ENCODE assay signal across 10 cellular contexts in the genomic region with DNA sequence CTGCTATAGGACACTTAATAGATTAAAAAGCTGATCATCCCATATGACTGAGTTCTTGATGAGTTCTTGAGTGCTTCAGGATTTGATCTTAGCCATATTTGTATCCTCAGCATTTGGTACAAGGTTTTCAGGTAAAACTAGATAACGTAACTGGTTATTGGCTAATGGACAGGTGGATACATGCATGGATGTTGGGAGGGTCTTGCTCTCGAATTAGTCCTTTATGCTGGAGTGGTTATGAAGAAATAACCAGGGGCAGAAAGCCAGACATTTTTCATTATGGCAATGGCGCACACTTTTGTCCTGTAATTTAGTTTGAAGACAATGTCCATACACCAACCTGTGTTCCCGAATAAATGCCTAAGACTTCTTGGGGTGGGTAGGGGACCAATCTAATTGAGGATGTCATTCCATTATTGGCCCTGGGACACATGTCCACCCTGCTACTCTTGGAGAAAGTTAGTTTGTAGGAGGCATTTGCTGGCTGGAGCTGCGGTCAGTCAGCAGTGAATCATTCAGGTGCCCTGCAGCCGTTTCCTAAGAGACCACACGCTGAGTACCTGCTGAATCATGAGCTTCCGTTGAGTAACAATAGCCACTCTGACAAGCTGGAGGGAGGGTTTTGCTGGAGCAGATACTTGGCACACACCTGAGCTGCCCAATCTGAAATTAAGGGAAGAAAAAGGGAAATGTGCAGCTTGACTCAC.
DNase-seq lines count a peak whose midpoint lies in the region; ATAC-seq, FAIRE-seq and TF ChIP-seq lines count a peak whose summit lies in the region.
"Had no signal": no experiment of that assay in that cellular context is flagged by ENCODE, and none has a peak within 500 bp of the region (broad histone marks: within the 10 kb centered on the region; RNA-seq: fewer than 3 reads in every experiment).

No MANE protein-coding gene starts in this region.

- peak; percentile 98 for DNase-seq in HPDE6-E6E7 (ENCODE audit: extremely low spot score)
- DNase-seq in NCI-H748 treated with DMSO at 0.1 percent for 48 hours (lab: John Stamatoyannopoulos, UW), result peak; percentile 95
- peak; percentile 85 for DNase-seq in endodermal cell
- DNase-seq in pancreas, result peak in 4 of 6 donors; percentile 48 to 78 (median 60)
- DNase-seq in epidermal melanocyte (ENCODE audit: insufficient read length, low spot score), result no peak
- DNase-seq in vagina (ENCODE audit: extremely low spot score in 2 of 2), result no peak
- DNase-seq in activated T-helper 1 cell treated with anti-CD3 and anti-CD28 coated beads, Interleukin-12 subunit alpha, Interleukin-12 subunit beta, Interleukin-2, Interleukin-4 antibody, amounts not matched to agents 30 ng/mL and 10 ng/mL and 1 ng/mL, durations not matched to agents 14 hours and 24 hours and 36 hours (ENCODE audit: low spot score), result no peak
- no peak for DNase-seq in effector memory CD8-positive, alpha-beta T cell
- DNase-seq: activated CD4-positive, alpha-beta T cell treated with anti-CD3 and anti-CD28 coated beads, Interleukin-2, amount 50 U/mL, for 48 hours; activated naive CD8-positive, alpha-beta T cell treated with anti-CD3 and anti-CD28 coated beads, Interleukin-2, amount 10 ng/mL, durations not matched to agents 7 days and 5 days had no signal

- H3K4me1 ChIP-seq in endodermal cell (ENCODE audit: control insufficient read depth, insufficient read depth, low read length) (peaks cover 6% of the 10 kb centered on the region), pancreas (peaks cover 0 to 2% (median 0%) of the 10 kb centered on the region in 3 donors), vagina (no peaks in the 10 kb centered on the region)

- H3K27ac ChIP-seq in endodermal cell (ENCODE audit: low read depth, low read length), result no peak overlapping the region
- H3K27ac ChIP-seq in pancreas, result peak overlapping the region; percentile 3 to 67 (median 40)
- H3K27ac ChIP-seq in vagina, result no peak overlapping the region

- H3K9me3 Mint-ChIP-seq in endodermal cell, result no peaks in the 10 kb centered on the region
- H3K9me3 Mint-ChIP-seq in activated T-helper 1 cell treated with anti-CD3 and anti-CD28 coated beads, Interleukin-12 subunit alpha, Interleukin-12 subunit beta, Interleukin-2, Interleukin-4 antibody, amounts not matched to agents 30 ng/mL and 10 ng/mL and 1 ng/mL, durations not matched to agents 14 hours and 24 hours and 36 hours, result no peaks in the 10 kb centered on the region
- H3K9me3 Mint-ChIP-seq in effector memory CD8-positive, alpha-beta T cell, result peaks cover 3 to 9% of the 10 kb centered on the region in 2 donors
- H3K9me3 Mint-ChIP-seq: activated naive CD8-positive, alpha-beta T cell treated with anti-CD3 and anti-CD28 coated beads, Interleukin-2, amount 10 ng/mL, durations not matched to agents 7 days and 5 days had no signal

- no peak overlapping the region for H3K9ac ChIP-seq in endodermal cell (ENCODE audit: extremely low read depth, low read length, poor library complexity, severe bottlenecking)

- peak; percentile 92 to 97 (median 94) for ATAC-seq in pancreas
- no peak for ATAC-seq in effector memory CD8-positive, alpha-beta T cell (replicated peaks)

- H3K27me3 ChIP-seq in endodermal cell (ENCODE audit: control insufficient read depth, insufficient read depth, low read length, poor library complexity, severe bottlenecking) (no peaks in the 10 kb centered on the region), pancreas (no peaks in the 10 kb centered on the region), vagina (no peaks in the 10 kb centered on the region)

- intact Hi-C loops in pancreas (cut with DNase I) (loop anchor here in 1 of 3 donors (10.0 kb wide), 1 partner anchor 195 kb away; a partner anchor contains a TSS), vagina (cut with DNase I) (no loop called here)
- intact Hi-C loops in activated T-helper 1 cell treated with anti-CD3 and anti-CD28 coated beads, Interleukin-12 subunit alpha, Interleukin-12 subunit beta, Interleukin-2, Interleukin-4 antibody, amounts not matched to agents 30 ng/mL and 10 ng/mL and 1 ng/mL, durations not matched to agents 14 hours and 24 hours and 36 hours (cut with micrococcal nuclease), result no loop called here

- H3K27ac Mint-ChIP-seq in endodermal cell, result peak overlapping the region; percentile 4
- H3K27ac Mint-ChIP-seq in activated T-helper 1 cell treated with anti-CD3 and anti-CD28 coated beads, Interleukin-12 subunit alpha, Interleukin-12 subunit beta, Interleukin-2, Interleukin-4 antibody, amounts not matched to agents 30 ng/mL and 10 ng/mL and 1 ng/mL, durations not matched to agents 14 hours and 24 hours and 36 hours, result no peak overlapping the region
- no peak overlapping the region for H3K27ac Mint-ChIP-seq in effector memory CD8-positive, alpha-beta T cell
- H3K27ac Mint-ChIP-seq: activated naive CD8-positive, alpha-beta T cell treated with anti-CD3 and anti-CD28 coated beads, Interleukin-2, amount 10 ng/mL, durations not matched to agents 7 days and 5 days had no signal

- WGBS in endodermal cell (ENCODE audit: insufficient coverage in 1 of 2, insufficient read length in 1 of 2), 2 experiments, result 57% methylated on average over 6 to 8 of the region's 8 CpGs
- 46 to 47% methylated on average over 8 of the region's 8 CpGs for WGBS in pancreas, 2 donors

- H3K4me3 ChIP-seq in endodermal cell (ENCODE audit: low read length), result no peak overlapping the region
- no peak overlapping the region for H3K4me3 ChIP-seq in pancreas
- no peak overlapping the region for H3K4me3 ChIP-seq in vagina

- no peak overlapping the region for H3K4me3 Mint-ChIP-seq in endodermal cell
- H3K4me3 Mint-ChIP-seq in activated T-helper 1 cell treated with anti-CD3 and anti-CD28 coated beads, Interleukin-12 subunit alpha, Interleukin-12 subunit beta, Interleukin-2, Interleukin-4 antibody, amounts not matched to agents 30 ng/mL and 10 ng/mL and 1 ng/mL, durations not matched to agents 14 hours and 24 hours and 36 hours, result no peak overlapping the region
- no peak overlapping the region for H3K4me3 Mint-ChIP-seq in effector memory CD8-positive, alpha-beta T cell
- H3K4me3 Mint-ChIP-seq: activated naive CD8-positive, alpha-beta T cell treated with anti-CD3 and anti-CD28 coated beads, Interleukin-2, amount 10 ng/mL, durations not matched to agents 7 days and 5 days had no signal

- H3K9me3 ChIP-seq in endodermal cell (ENCODE audit: control insufficient read depth, low read length) (no peaks in the 10 kb centered on the region), pancreas (no peaks in the 10 kb centered on the region), vagina (no peaks in the 10 kb centered on the region)

- H3K4me1 Mint-ChIP-seq in endodermal cell, result peaks cover 37% of the 10 kb centered on the region
- no peaks in the 10 kb centered on the region for H3K4me1 Mint-ChIP-seq in activated T-helper 1 cell treated with anti-CD3 and anti-CD28 coated beads, Interleukin-12 subunit alpha, Interleukin-12 subunit beta, Interleukin-2, Interleukin-4 antibody, amounts not matched to agents 30 ng/mL and 10 ng/mL and 1 ng/mL, durations not matched to agents 14 hours and 24 hours and 36 hours (ENCODE audit: low read depth)
- no peaks in the 10 kb centered on the region for H3K4me1 Mint-ChIP-seq in effector memory CD8-positive, alpha-beta T cell (ENCODE audit: low read depth in 2 of 2)
- H3K4me1 Mint-ChIP-seq: activated naive CD8-positive, alpha-beta T cell treated with anti-CD3 and anti-CD28 coated beads, Interleukin-2, amount 10 ng/mL, durations not matched to agents 7 days and 5 days had no signal

- H3K27me3 Mint-ChIP-seq in endodermal cell (ENCODE audit: insufficient read depth), result peaks cover 3% of the 10 kb centered on the region
- H3K27me3 Mint-ChIP-seq in activated T-helper 1 cell treated with anti-CD3 and anti-CD28 coated beads, Interleukin-12 subunit alpha, Interleukin-12 subunit beta, Interleukin-2, Interleukin-4 antibody, amounts not matched to agents 30 ng/mL and 10 ng/mL and 1 ng/mL, durations not matched to agents 14 hours and 24 hours and 36 hours (ENCODE audit: insufficient read depth), result no peaks in the 10 kb centered on the region
- H3K27me3 Mint-ChIP-seq in effector memory CD8-positive, alpha-beta T cell, result no peaks in the 10 kb centered on the region

- FAIRE-seq in pancreas (lab: Jason Lieb, UNC), result no peak

- no peak for TF ChIP-seq CTCF in endodermal cell (conservative IDR thresholded peaks at IDR 0.05)
- TF ChIP-seq CTCF in pancreas (IDR thresholded peaks at IDR 0.05), result no peak
- TF ChIP-seq CTCF in vagina (IDR thresholded peaks at IDR 0.05), result no peak

- no peaks in the 10 kb centered on the region for H3K36me3 ChIP-seq in endodermal cell (ENCODE audit: control insufficient read depth, insufficient read depth, low read length)
- H3K36me3 ChIP-seq in pancreas, result no peaks in the 10 kb centered on the region
- no peaks in the 10 kb centered on the region for H3K36me3 ChIP-seq in vagina

- no peak for TF ChIP-seq POLR2A in vagina (IDR thresholded peaks at IDR 0.05)

- no peaks in the 10 kb centered on the region for H3K36me3 Mint-ChIP-seq in endodermal cell (ENCODE audit: low read depth)
- no peaks in the 10 kb centered on the region for H3K36me3 Mint-ChIP-seq in activated T-helper 1 cell treated with anti-CD3 and anti-CD28 coated beads, Interleukin-12 subunit alpha, Interleukin-12 subunit beta, Interleukin-2, Interleukin-4 antibody, amounts not matched to agents 30 ng/mL and 10 ng/mL and 1 ng/mL, durations not matched to agents 14 hours and 24 hours and 36 hours (ENCODE audit: low read depth)
- H3K36me3 Mint-ChIP-seq in effector memory CD8-positive, alpha-beta T cell (ENCODE audit: insufficient read depth), result no peaks in the 10 kb centered on the region
- H3K36me3 Mint-ChIP-seq: activated naive CD8-positive, alpha-beta T cell treated with anti-CD3 and anti-CD28 coated beads, Interleukin-2, amount 10 ng/mL, durations not matched to agents 7 days and 5 days had no signal

Comparison
In these comparisons a context has a peak if more than half of its experiments do, and no peak if none do; other contexts are left out.
1. DNase-seq: peak in HPDE6-E6E7 (single experiment), NCI-H748 treated with DMSO at 0.1 percent for 48 hours (single experiment), endodermal cell (single experiment) and pancreas (4 of 6); none in epidermal melanocyte (single experiment), vagina (0 of 2), activated T-helper 1 cell treated with anti-CD3 and anti-CD28 coated beads, Interleukin-12 subunit alpha, Interleukin-12 subunit beta, Interleukin-2, Interleukin-4 antibody, amounts not matched to agents 30 ng/mL and 10 ng/mL and 1 ng/mL, durations not matched to agents 14 hours and 24 hours and 36 hours (single experiment) and effector memory CD8-positive, alpha-beta T cell (0 of 3).
2. H3K27ac ChIP-seq: peak in pancreas (4 of 4); none in endodermal cell (single experiment) and vagina (single experiment).